ENCODE assay signal across 1 cellular context in genomic region chr22:29215012-29215860, GRCh38.
A peak's percentile ranks its signal among the peaks of the same experiment; 100 is the strongest.
TF ChIP-seq lines count a peak whose summit lies in the region.

No MANE protein-coding gene starts in this region.

TF ChIP-seq in GM12878, 131 proteins besides CTCF, POLR2A, EP300 and RAD21:
- TF ChIP-seq GATAD2B (conservative IDR thresholded peaks at IDR 0.05; ENCODE audit: low read depth) (no peak), PBX3 (IDR thresholded peaks at IDR 0.05; ENCODE audit: insufficient replicate concordance, low read depth, low read length) (no peak), POLR2AphosphoS2 (IDR thresholded peaks at IDR 0.05; ENCODE audit: low read depth, low read length) (no peak), RFX5 (IDR thresholded peaks at IDR 0.05; ENCODE audit: low read depth, low read length) (no peak), TAF1 (IDR thresholded peaks at IDR 0.05; ENCODE audit: borderline replicate concordance, low read depth, low read length) (no peak), ZNF217 (IDR thresholded peaks at IDR 0.05) (no peak), WRNIP1 (IDR thresholded peaks at IDR 0.05; ENCODE audit: borderline replicate concordance, low read depth, low read length) (no peak), TCF12 (IDR thresholded peaks at IDR 0.05; ENCODE audit: low read depth, low read length) (0 out of 2 replicates have a peak, but pooled peaks have one; percentile 25)
